8 cellular contexts compared by ENCODE assay signal in genomic region chr19:18339703-18340102, GRCh38. TPM values are rescaled to one million over a fixed set of nuclear protein-coding genes. Genes with fewer than 3 reads are reported as not detected.
A peak's percentile ranks its signal among the peaks of the same experiment; 100 is the strongest.
DNase-seq lines count a peak whose midpoint lies in the region; ATAC-seq, FAIRE-seq and TF ChIP-seq lines count a peak whose summit lies in the region.

No MANE protein-coding gene starts in this region.

- H2BK15ac ChIP-seq in mesenchymal stem cell (ENCODE audit: low read depth, poor library complexity, severe bottlenecking) = peak overlapping the region; percentile 41

- peak overlapping the region in 1 of 2 experiments; percentile 5 for H3K14ac ChIP-seq in mesenchymal stem cell (ENCODE audit: low read length in 2 of 2)

- H4K8ac ChIP-seq in mesenchymal stem cell (ENCODE audit: low read length) = no peak overlapping the region

- peak overlapping the region; percentile 84 for H3K4me2 ChIP-seq in KMS-11
- no peak overlapping the region for H3K4me2 ChIP-seq in mesenchymal stem cell (ENCODE audit: low read length, poor library complexity, severe bottlenecking)

- H3K4me3 ChIP-seq in KMS-11 (IDR thresholded peaks at IDR 0.05; ENCODE audit: insufficient read depth, low read depth, low read length) = peak overlapping the region; percentile 51
- H3K4me3 ChIP-seq in adipocyte (ENCODE audit: low read length) = peak overlapping the region; percentile 87
- peak overlapping the region in 1 of 2 experiments; percentile 85 for H3K4me3 ChIP-seq in mesenchymal stem cell (ENCODE audit: insufficient read depth in 1 of 2, low read depth in 1 of 2, low read length in 2 of 2)

- H2BK5ac ChIP-seq in mesenchymal stem cell (ENCODE audit: low read depth, low read length, poor library complexity, severe bottlenecking) = no peak overlapping the region

- H3K27ac ChIP-seq in KMS-11 (no peak overlapping the region), mesenchymal stem cell (ENCODE audit: low read length, poor library complexity, severe bottlenecking) (no peak overlapping the region)

- 42% methylated on average over 6 of the region's 6 CpGs for WGBS in mesenchymal stem cell

- no peak overlapping the region for H3K23ac ChIP-seq in mesenchymal stem cell (ENCODE audit: low read length in 2 of 2)

- peaks cover 3% of the 10 kb centered on the region; the same call in 1 of the 2 replicates for H3K27me3 ChIP-seq in KMS-11 (ENCODE audit: insufficient read depth, low read depth)
- H3K27me3 ChIP-seq in adipocyte (replicated peaks; ENCODE audit: control insufficient read depth, insufficient read depth, low read length) = no peaks in the 10 kb centered on the region
- peaks cover 0 to 2% of the 10 kb centered on the region in 2 experiments for H3K27me3 ChIP-seq in mesenchymal stem cell (ENCODE audit: control insufficient read depth in 1 of 2, insufficient read depth in 1 of 2, low read length in 2 of 2)

- TF ChIP-seq CTCF in KMS-11 (conservative IDR thresholded peaks at IDR 0.05; ENCODE audit: low read depth, low read length) = peak; percentile 31; the same call in 1 of the 2 replicates

- peak overlapping the region; percentile 11 to 84 for H3K18ac ChIP-seq in mesenchymal stem cell (ENCODE audit: low read depth in 1 of 2, low read length in 2 of 2)

- ATAC-seq in GM18873 (IDR thresholded peaks at IDR 0.05; ENCODE audit: low FRiP score, unreplicated experiment) (no peak), HG03378 (IDR thresholded peaks at IDR 0.05; ENCODE audit: unreplicated experiment) (no peak)

- peak overlapping the region; percentile 79 for H2AK5ac ChIP-seq in mesenchymal stem cell (ENCODE audit: low read length, severe bottlenecking)

- H3K79me1 ChIP-seq in mesenchymal stem cell (replicated peaks; ENCODE audit: low read length, poor library complexity, severe bottlenecking) = peaks cover 27% of the 10 kb centered on the region

- DNase-seq in GM03348 (ENCODE audit: low spot score) = peak; percentile 35
- peak; percentile 27 for DNase-seq in adipocyte (ENCODE audit: low read depth)
- DNase-seq in mesenchymal stem cell = peak; percentile 61
- no peak for DNase-seq in frontal cortex (ENCODE audit: low spot score in 2 of 2)
- no peak for DNase-seq in NCI-H774 (lab: John Stamatoyannopoulos, UW)

- H2BK120ac ChIP-seq in mesenchymal stem cell (ENCODE audit: low read depth, low read length) = no peak overlapping the region

- no peaks in the 10 kb centered on the region for H4K20me1 ChIP-seq in KMS-11 (ENCODE audit: insufficient read depth)

- H2AFZ ChIP-seq in KMS-11 (ENCODE audit: low read depth) (peak overlapping the region; percentile 83; the same call in 1 of the 2 replicates), mesenchymal stem cell (ENCODE audit: low read depth, low read length) (no peak overlapping the region)

- H3K79me2 ChIP-seq in KMS-11 (ENCODE audit: insufficient read depth, low read depth) = no peaks in the 10 kb centered on the region

- FAIRE-seq in frontal cortex (lab: Jason Lieb, UNC) = no peak

- H3K9me3 ChIP-seq in adipocyte (ENCODE audit: control insufficient read depth, low read length) = no peaks in the 10 kb centered on the region
- H3K9me3 ChIP-seq in mesenchymal stem cell (ENCODE audit: control insufficient read depth, low read length) = no peaks in the 10 kb centered on the region

- H3K4me1 ChIP-seq in KMS-11 (ENCODE audit: low read depth, poor library complexity, severe bottlenecking) (peaks cover 15% of the 10 kb centered on the region), adipocyte (ENCODE audit: control insufficient read depth, insufficient read depth, low read length) (peaks cover 10% of the 10 kb centered on the region), mesenchymal stem cell (ENCODE audit: control insufficient read depth, insufficient read depth, low read depth, low read length) (peaks cover 22% of the 10 kb centered on the region)

- H3K4ac ChIP-seq in mesenchymal stem cell (ENCODE audit: low read depth in 1 of 2, low read length in 2 of 2) = peak overlapping the region in 1 of 2 experiments; percentile 5

- H3K36me3 ChIP-seq in KMS-11 (ENCODE audit: insufficient read depth) (no peaks in the 10 kb centered on the region), adipocyte (ENCODE audit: control insufficient read depth, insufficient read depth, low read length, severe bottlenecking) (peaks cover 6% of the 10 kb centered on the region), mesenchymal stem cell (ENCODE audit: control insufficient read depth in 1 of 2, insufficient read depth in 2 of 2, low read depth in 1 of 2, low read length in 2 of 2) (peaks cover 20 to 23% of the 10 kb centered on the region in 2 experiments)

- H2BK12ac ChIP-seq in mesenchymal stem cell (ENCODE audit: low read length in 2 of 2) = peak overlapping the region in 1 of 2 experiments; percentile 7

- H3K9ac ChIP-seq in KMS-11 = no peak overlapping the region
- peak overlapping the region; percentile 87 for H3K9ac ChIP-seq in adipocyte (ENCODE audit: low read length)
- peak overlapping the region; percentile 87 for H3K9ac ChIP-seq in mesenchymal stem cell (ENCODE audit: low read length)

- no peak overlapping the region for H4K91ac ChIP-seq in mesenchymal stem cell (ENCODE audit: low read length)

RNA-seq across cellular contexts. Expression of gene PGPEP1, which starts 0.7 kb away (rescaled TPM):
- polyA plus RNA-seq in mesenchymal stem cell (2013, experiment 1 of 2) = 69.3 TPM
- polyA plus RNA-seq in mesenchymal stem cell (2013, experiment 2 of 2) = 64.4 TPM
- 18.3 TPM for total RNA-seq in frontal cortex

RNA-seq across cellular contexts. Expression of gene LSM4, which starts 16.8 kb away (rescaled TPM):
- polyA plus RNA-seq in mesenchymal stem cell (2013, experiment 1 of 2) = 97.6 TPM
- polyA plus RNA-seq in mesenchymal stem cell (2013, experiment 2 of 2) = 98.6 TPM
- total RNA-seq in frontal cortex = 80.3 TPM

RNA-seq across cellular contexts. Expression of gene GDF15, which starts 46.3 kb away (rescaled TPM):
- 355 TPM for polyA plus RNA-seq in mesenchymal stem cell (2013, experiment 1 of 2)
- 348 TPM for polyA plus RNA-seq in mesenchymal stem cell (2013, experiment 2 of 2)
- total RNA-seq in frontal cortex = not detected

RNA-seq across cellular contexts. Expression of gene LRRC25, which starts 57.7 kb away (rescaled TPM):
- polyA plus RNA-seq in mesenchymal stem cell (2013, experiment 1 of 2) = 1.0 TPM
- 1.1 TPM for polyA plus RNA-seq in mesenchymal stem cell (2013, experiment 2 of 2)
- 0.41 TPM for total RNA-seq in frontal cortex

RNA-seq across cellular contexts. Expression of gene JUND, which starts 58.3 kb away (rescaled TPM):
- polyA plus RNA-seq in mesenchymal stem cell (2013, experiment 1 of 2) = 173 TPM
- 178 TPM for polyA plus RNA-seq in mesenchymal stem cell (2013, experiment 2 of 2)
- total RNA-seq in frontal cortex = 35.5 TPM

Comparison
In these comparisons a context has a peak if more than half of its experiments do, and no peak if none do; other contexts are left out.
1. DNase-seq: peak in GM03348 (single experiment), adipocyte (single experiment) and mesenchymal stem cell (single experiment); none in frontal cortex (0 of 2) and NCI-H774 (single experiment).